ENCODE assay signal across 11 cellular contexts in genomic region chr3:31226331-31226730, GRCh38.
A peak's percentile ranks its signal among the peaks of the same experiment; 100 is the strongest.
DNase-seq lines count a peak whose midpoint lies in the region; ATAC-seq and TF ChIP-seq lines count a peak whose summit lies in the region.
"Had no signal": no experiment of that assay in that cellular context is flagged by ENCODE, and none has a peak within 500 bp of the region (broad histone marks: within the 10 kb centered on the region; RNA-seq: fewer than 3 reads in every experiment).

No MANE protein-coding gene starts in this region.

- H3K36me3 ChIP-seq in Peyer's patch (no peaks in the 10 kb centered on the region), left ventricle myocardium inferior (no peaks in the 10 kb centered on the region), vagina (no peaks in the 10 kb centered on the region)
- H3K36me3 ChIP-seq: heart right ventricle had no signal

- intact Hi-C loops in left ventricle myocardium inferior (cut with micrococcal nuclease), result no loop called here
- intact Hi-C loops in vagina (cut with DNase I), result no loop called here

- DNase-seq in AML-193 (lab: John Stamatoyannopoulos, UW) (peak; percentile 48 to 62), Peyer's patch (peak in 2 of 3 donors; percentile 72 to 78), left ventricle myocardium inferior (no peak), AG08396 (ENCODE audit: low spot score) (no peak), COLO668 (lab: John Stamatoyannopoulos, UW; ENCODE audit: unreplicated experiment) (no peak), vagina (ENCODE audit: extremely low spot score in 2 of 2) (no peak)
- no peak for DNase-seq in central memory CD8-positive, alpha-beta T cell (ENCODE audit: low spot score in 2 of 2)
- DNase-seq: heart right ventricle, mammary epithelial cell, NCI-H526 had no signal

- TF ChIP-seq POLR2A in Peyer's patch (IDR thresholded peaks at IDR 0.05) (no peak), vagina (IDR thresholded peaks at IDR 0.05) (no peak)

- ATAC-seq in GM18907 (IDR thresholded peaks at IDR 0.05; ENCODE audit: unreplicated experiment), result peak; percentile 49
- peak; percentile 42 for ATAC-seq in central memory CD8-positive, alpha-beta T cell (replicated peaks; ENCODE audit: extremely low read depth, poor library complexity, severe bottlenecking)

- H3K36me3 Mint-ChIP-seq in central memory CD8-positive, alpha-beta T cell (ENCODE audit: insufficient read depth), result no peaks in the 10 kb centered on the region

- H3K27ac ChIP-seq in Peyer's patch, result peak overlapping the region in 1 of 4 donors; percentile 66
- H3K27ac ChIP-seq in left ventricle myocardium inferior (replicated peaks), result no peak overlapping the region
- no peak overlapping the region for H3K27ac ChIP-seq in vagina

- H3K27me3 Mint-ChIP-seq in central memory CD8-positive, alpha-beta T cell, result no peaks in the 10 kb centered on the region

- TF ChIP-seq CTCF in Peyer's patch (IDR thresholded peaks at IDR 0.05) (no peak), left ventricle myocardium inferior (IDR thresholded peaks at IDR 0.05; ENCODE audit: borderline replicate concordance) (no peak), vagina (IDR thresholded peaks at IDR 0.05) (no peak)

- peak overlapping the region; percentile 30 for H3K4me3 Mint-ChIP-seq in central memory CD8-positive, alpha-beta T cell

- H3K4me1 ChIP-seq in Peyer's patch (peaks cover 0 to 13% (median 0%) of the 10 kb centered on the region in 4 donors), left ventricle myocardium inferior (no peaks in the 10 kb centered on the region), vagina (peaks cover 15% of the 10 kb centered on the region)

- H3K4me1 Mint-ChIP-seq in central memory CD8-positive, alpha-beta T cell, result peaks cover 61% of the 10 kb centered on the region

- H3K27ac Mint-ChIP-seq in central memory CD8-positive, alpha-beta T cell (ENCODE audit: low read depth), result peak overlapping the region; percentile 88

- H3K27me3 ChIP-seq in Peyer's patch, result no peaks in the 10 kb centered on the region
- no peaks in the 10 kb centered on the region for H3K27me3 ChIP-seq in left ventricle myocardium inferior (ENCODE audit: low read depth)
- no peaks in the 10 kb centered on the region for H3K27me3 ChIP-seq in vagina
- H3K27me3 ChIP-seq: heart right ventricle had no signal

- no peaks in the 10 kb centered on the region for H3K9me3 ChIP-seq in Peyer's patch
- no peaks in the 10 kb centered on the region for H3K9me3 ChIP-seq in left ventricle myocardium inferior (replicated peaks)
- H3K9me3 ChIP-seq in vagina, result no peaks in the 10 kb centered on the region
- H3K9me3 ChIP-seq: heart right ventricle had no signal

- H3K9me3 Mint-ChIP-seq in central memory CD8-positive, alpha-beta T cell, result no peaks in the 10 kb centered on the region

- H3K4me3 ChIP-seq in Peyer's patch, result no peak overlapping the region
- no peak overlapping the region for H3K4me3 ChIP-seq in left ventricle myocardium inferior
- H3K4me3 ChIP-seq in vagina, result no peak overlapping the region
- H3K4me3 ChIP-seq: heart right ventricle had no signal

Comparison
In these comparisons a context has a peak if more than half of its experiments do, and no peak if none do; other contexts are left out.
1. DNase-seq: peak in AML-193 (2 of 2) and Peyer's patch (2 of 3); none in central memory CD8-positive, alpha-beta T cell (0 of 2), left ventricle myocardium inferior (single experiment), AG08396 (single experiment), COLO668 (single experiment) and vagina (0 of 2).